Comparison of ENCODE assay signal across 8 cellular contexts in genomic region chr11:134252539-134253188, GRCh38. TPM values are rescaled to one million over a fixed set of nuclear protein-coding genes. Genes with fewer than 3 reads are reported as not detected.
A peak's percentile ranks its signal among the peaks of the same experiment; 100 is the strongest.
DNase-seq lines count a peak whose midpoint lies in the region; ATAC-seq, FAIRE-seq and TF ChIP-seq lines count a peak whose summit lies in the region.

No MANE protein-coding gene starts in this region.

- peak overlapping the region; percentile 78 for H3K4me2 ChIP-seq in keratinocyte (ENCODE audit: control insufficient read depth, extremely low read depth, insufficient read depth, low read depth, low read length)

- peak; percentile 15 for DNase-seq in activated T-cell treated with anti-CD3 and anti-CD28 coated beads for 24 hours (ENCODE audit: low read depth)
- DNase-seq in activated T-cell treated with anti-CD3 and anti-CD28 coated beads for 4 hours: no peak
- DNase-seq in NCI-H526 treated with DMSO at 0.1 percent for 48 hours (lab: John Stamatoyannopoulos, UW): peak; percentile 69
- no peak for DNase-seq in astrocyte of the spinal cord (ENCODE audit: low read depth, low spot score)
- no peak for DNase-seq in keratinocyte (ENCODE audit: low read depth, low spot score)

- peaks cover 7% of the 10 kb centered on the region for H3K4me1 ChIP-seq in keratinocyte (ENCODE audit: control insufficient read depth, extremely low read depth, insufficient read depth, low read length)

- peaks cover 32% of the 10 kb centered on the region for H3K4me1 Mint-ChIP-seq in stimulated activated naive CD8-positive, alpha-beta T cell treated with anti-CD3 and anti-CD28 coated beads, Interleukin-15, Interleukin-2, amounts not matched to agents 100 ng/mL and 50 ng/mL, for 24 hours (ENCODE audit: low read depth)

- peaks cover 17% of the 10 kb centered on the region for H3K79me2 ChIP-seq in keratinocyte (ENCODE audit: control insufficient read depth, insufficient read depth, low read length)

- H3K9me3 ChIP-seq in keratinocyte (ENCODE audit: control insufficient read depth, low read depth, low read length): no peaks in the 10 kb centered on the region

- H3K36me3 Mint-ChIP-seq in stimulated activated naive CD8-positive, alpha-beta T cell treated with anti-CD3 and anti-CD28 coated beads, Interleukin-15, Interleukin-2, amounts not matched to agents 100 ng/mL and 50 ng/mL, for 24 hours (ENCODE audit: low read depth): peaks cover 20% of the 10 kb centered on the region

- in situ Hi-C loops in astrocyte of the spinal cord (cut with HindIII; ENCODE audit: low sequenced_read_pairs): no loop called here

- dilution Hi-C loops in keratinocyte (cut with MboI; ENCODE audit: extremely low pct_ligation_motif_present, low sequenced_read_pairs): no loop called here

- H3K27me3 Mint-ChIP-seq in stimulated activated naive CD8-positive, alpha-beta T cell treated with anti-CD3 and anti-CD28 coated beads, Interleukin-15, Interleukin-2, amounts not matched to agents 100 ng/mL and 50 ng/mL, for 24 hours: no peaks in the 10 kb centered on the region

- H3K9ac ChIP-seq in keratinocyte (ENCODE audit: control insufficient read depth, extremely low read depth, insufficient read depth, low read length): peak overlapping the region; percentile 52

- ATAC-seq in HG02938 (IDR thresholded peaks at IDR 0.05; ENCODE audit: unreplicated experiment) (peak; percentile 27), GM18519 (IDR thresholded peaks at IDR 0.05; ENCODE audit: low FRiP score, unreplicated experiment) (no peak)

- H3K27me3 ChIP-seq in keratinocyte (ENCODE audit: control insufficient read depth, extremely low read depth, insufficient read depth, low read length): no peaks in the 10 kb centered on the region

- no peaks in the 10 kb centered on the region for H3K9me3 Mint-ChIP-seq in stimulated activated naive CD8-positive, alpha-beta T cell treated with anti-CD3 and anti-CD28 coated beads, Interleukin-15, Interleukin-2, amounts not matched to agents 100 ng/mL and 50 ng/mL, for 24 hours

- H3K4me3 Mint-ChIP-seq in stimulated activated naive CD8-positive, alpha-beta T cell treated with anti-CD3 and anti-CD28 coated beads, Interleukin-15, Interleukin-2, amounts not matched to agents 100 ng/mL and 50 ng/mL, for 24 hours: peak overlapping the region; percentile 98

- peaks cover 2% of the 10 kb centered on the region for H3K9me1 ChIP-seq in keratinocyte (ENCODE audit: control insufficient read depth, extremely low read depth, insufficient read depth, low read length)

- H2AFZ ChIP-seq in keratinocyte (ENCODE audit: control insufficient read depth, low read length): peak overlapping the region; percentile 56

- peak overlapping the region; percentile 92 for H3K27ac Mint-ChIP-seq in stimulated activated naive CD8-positive, alpha-beta T cell treated with anti-CD3 and anti-CD28 coated beads, Interleukin-15, Interleukin-2, amounts not matched to agents 100 ng/mL and 50 ng/mL, for 24 hours

- H4K20me1 ChIP-seq in keratinocyte (ENCODE audit: control insufficient read depth, extremely low read depth, insufficient read depth, low read length): no peaks in the 10 kb centered on the region

- peaks cover 7 to 13% of the 10 kb centered on the region in 2 experiments for H3K36me3 ChIP-seq in keratinocyte (ENCODE audit: control insufficient read depth in 2 of 2, extremely low read depth in 1 of 2, insufficient read depth in 2 of 2, low read length in 2 of 2)

- peak overlapping the region; percentile 82 for H3K4me3 ChIP-seq in astrocyte of the spinal cord (ENCODE audit: low read depth, low read length)
- H3K4me3 ChIP-seq in keratinocyte (ENCODE audit: control insufficient read depth in 2 of 3, extremely low read depth in 1 of 3, insufficient read depth in 2 of 3, low read depth in 1 of 3, low read length in 3 of 3): peak overlapping the region; percentile 67 to 91 (median 74)

- H3K27ac ChIP-seq in keratinocyte (ENCODE audit: control insufficient read depth, insufficient read depth, low read length): peak overlapping the region; percentile 25

- FAIRE-seq in keratinocyte (lab: Jason Lieb, UNC): no peak

- no peak for TF ChIP-seq CTCF in astrocyte of the spinal cord (IDR thresholded peaks at IDR 0.05; ENCODE audit: low read depth, low read length)
- no peak for TF ChIP-seq CTCF in keratinocyte (optimal IDR thresholded peaks at IDR 0.05 in 1 of 3, IDR thresholded peaks at IDR 0.05 in 1 of 3, conservative IDR thresholded peaks at IDR 0.05 in 1 of 3; ENCODE audit: extremely low read depth in 1 of 3, insufficient read depth in 2 of 3, low read length in 3 of 3)

RNA-seq across cellular contexts. Expression of gene THYN1, which starts 0.5 kb away (rescaled TPM):
- 33.9 to 47.9 TPM (median 45.8 TPM) in 3 replicates for polyA plus RNA-seq in keratinocyte
- polyA plus RNA-seq in keratinocyte (2011; ENCODE audit: low read depth): 22.3 TPM
- 30.5 and 40.3 TPM in 2 replicates for polyA plus RNA-seq in keratinocyte (2011; cell fraction: cytosol; rRNA removed)
- 26.0 and 33.3 TPM in 2 replicates for polyA plus RNA-seq in keratinocyte (2011; cell fraction: nucleus; rRNA removed)
- polyA plus RNA-seq in keratinocyte (2012; ENCODE audit: low replicate concordance): 22.4 and 35.8 TPM in 2 replicates
- polyA minus RNA-seq in keratinocyte: 6.1 to 33.5 TPM (median 22.0 TPM) in 3 replicates
- 18.0 TPM for polyA minus RNA-seq in keratinocyte (2011; cell fraction: cytosol; rRNA and poly(A)+ RNA removed)
- 4.9 and 14.1 TPM in 2 replicates for polyA minus RNA-seq in keratinocyte (2011; cell fraction: nucleus; rRNA and poly(A)+ RNA removed)

RNA-seq across cellular contexts. Expression of gene ACAD8, which starts 0.7 kb away (rescaled TPM):
- polyA plus RNA-seq in keratinocyte: 18.2 to 21.7 TPM (median 20.6 TPM) in 3 replicates
- 14.1 TPM for polyA plus RNA-seq in keratinocyte (2011; ENCODE audit: low read depth)
- 11.8 and 12.8 TPM in 2 replicates for polyA plus RNA-seq in keratinocyte (2011; cell fraction: cytosol; rRNA removed)
- 54.5 and 71.6 TPM in 2 replicates for polyA plus RNA-seq in keratinocyte (2011; cell fraction: nucleus; rRNA removed)
- polyA plus RNA-seq in keratinocyte (2012; ENCODE audit: low replicate concordance): 14.3 and 27.2 TPM in 2 replicates
- 13.0 to 16.7 TPM (median 14.9 TPM) in 3 replicates for polyA minus RNA-seq in keratinocyte
- 10.4 TPM for polyA minus RNA-seq in keratinocyte (2011; cell fraction: cytosol; rRNA and poly(A)+ RNA removed)
- 9.9 and 17.2 TPM in 2 replicates for polyA minus RNA-seq in keratinocyte (2011; cell fraction: nucleus; rRNA and poly(A)+ RNA removed)

RNA-seq across cellular contexts. Expression of gene GLB1L3, which starts 23.5 kb away (rescaled TPM):
- 2.2 to 4.6 TPM (median 3.0 TPM) in 3 replicates for polyA plus RNA-seq in keratinocyte
- polyA plus RNA-seq in keratinocyte (2011; ENCODE audit: low read depth): 1.4 TPM
- 1.7 and 1.9 TPM in 2 replicates for polyA plus RNA-seq in keratinocyte (2011; cell fraction: cytosol; rRNA removed)
- 16.2 and 20.9 TPM in 2 replicates for polyA plus RNA-seq in keratinocyte (2011; cell fraction: nucleus; rRNA removed)
- 2.8 and 4.0 TPM in 2 replicates for polyA plus RNA-seq in keratinocyte (2012; ENCODE audit: low replicate concordance)
- 1.5 to 2.6 TPM (median 2.5 TPM) in 3 replicates for polyA minus RNA-seq in keratinocyte
- 1.9 TPM for polyA minus RNA-seq in keratinocyte (2011; cell fraction: cytosol; rRNA and poly(A)+ RNA removed)
- 5.9 and 6.9 TPM in 2 replicates for polyA minus RNA-seq in keratinocyte (2011; cell fraction: nucleus; rRNA and poly(A)+ RNA removed)

RNA-seq across cellular contexts. Expression of gene VPS26B, which starts 28.2 kb away (rescaled TPM):
- polyA plus RNA-seq in keratinocyte: 43.2 to 50.2 TPM (median 46.9 TPM) in 3 replicates
- 44.1 TPM for polyA plus RNA-seq in keratinocyte (2011; ENCODE audit: low read depth)
- polyA plus RNA-seq in keratinocyte (2011; cell fraction: cytosol; rRNA removed): 39.1 and 46.5 TPM in 2 replicates
- 78.3 and 81.3 TPM in 2 replicates for polyA plus RNA-seq in keratinocyte (2011; cell fraction: nucleus; rRNA removed)
- polyA plus RNA-seq in keratinocyte (2012; ENCODE audit: low replicate concordance): 25.4 and 43.6 TPM in 2 replicates
- polyA minus RNA-seq in keratinocyte: 53.0 to 82.4 TPM (median 60.8 TPM) in 3 replicates
- polyA minus RNA-seq in keratinocyte (2011; cell fraction: cytosol; rRNA and poly(A)+ RNA removed): 48.7 TPM
- polyA minus RNA-seq in keratinocyte (2011; cell fraction: nucleus; rRNA and poly(A)+ RNA removed): 25.6 and 35.4 TPM in 2 replicates

RNA-seq across cellular contexts. Expression of gene NCAPD3, which starts 28.9 kb away (rescaled TPM):
- 16.6 to 23.0 TPM (median 21.4 TPM) in 3 replicates for polyA plus RNA-seq in keratinocyte
- polyA plus RNA-seq in keratinocyte (2011; ENCODE audit: low read depth): 8.2 TPM
- polyA plus RNA-seq in keratinocyte (2011; cell fraction: cytosol; rRNA removed): 9.6 and 11.8 TPM in 2 replicates
- 26.5 and 29.5 TPM in 2 replicates for polyA plus RNA-seq in keratinocyte (2011; cell fraction: nucleus; rRNA removed)
- polyA plus RNA-seq in keratinocyte (2012; ENCODE audit: low replicate concordance): 6.5 and 17.5 TPM in 2 replicates
- 23.3 to 35.8 TPM (median 24.8 TPM) in 3 replicates for polyA minus RNA-seq in keratinocyte
- 13.8 TPM for polyA minus RNA-seq in keratinocyte (2011; cell fraction: cytosol; rRNA and poly(A)+ RNA removed)
- 25.9 and 28.3 TPM in 2 replicates for polyA minus RNA-seq in keratinocyte (2011; cell fraction: nucleus; rRNA and poly(A)+ RNA removed)

Comparison
In these comparisons a context has a peak if more than half of its experiments do, and no peak if none do; other contexts are left out.
1. DNase-seq: peak in activated T-cell treated with anti-CD3 and anti-CD28 coated beads for 24 hours (single experiment) and NCI-H526 treated with DMSO at 0.1 percent for 48 hours (single experiment); none in activated T-cell treated with anti-CD3 and anti-CD28 coated beads for 4 hours (single experiment), astrocyte of the spinal cord (single experiment) and keratinocyte (single experiment).